Comparison of ENCODE assay signal across 10 cellular contexts in genomic region chrX:13077168-13077567, GRCh38. TPM values are rescaled to one million over a fixed set of nuclear protein-coding genes. Genes with fewer than 3 reads are reported as not detected.
DNase-seq lines count a peak whose midpoint lies in the region; ATAC-seq and TF ChIP-seq lines count a peak whose summit lies in the region.
"Had no signal": no experiment of that assay in that cellular context is flagged by ENCODE, and none has a peak within 500 bp of the region (broad histone marks: within the 10 kb centered on the region; RNA-seq: fewer than 3 reads in every experiment).

No MANE protein-coding gene starts in this region.

- no peak overlapping the region for H3K27ac ChIP-seq in fibroblast of lung (ENCODE audit: insufficient read depth, low read length)

- H3K4me2 ChIP-seq in fibroblast of lung (ENCODE audit: extremely low read depth, insufficient read depth, low read length): peak overlapping the region; percentile 25

- peaks cover 2% of the 10 kb centered on the region for H3K4me1 ChIP-seq in fibroblast of lung (ENCODE audit: control insufficient read depth, extremely low read depth, insufficient read depth, low read length)

- no peak for TF ChIP-seq CTCF in fibroblast of lung (conservative IDR thresholded peaks at IDR 0.05 in 1 of 2, IDR thresholded peaks at IDR 0.05 in 1 of 2; ENCODE audit: low read depth in 1 of 2, low read length in 2 of 2)

- no peaks in the 10 kb centered on the region for H3K27me3 ChIP-seq in fibroblast of lung (ENCODE audit: control insufficient read depth, insufficient read depth, low read length)

- DNase-seq in stimulated activated naive CD4-positive, alpha-beta T cell treated with Interleukin-2 at 50 U/mL for 16 hours (lab: John Stamatoyannopoulos, UW): peak; percentile 6
- no peak for DNase-seq in stimulated activated naive CD4-positive, alpha-beta T cell (lab: John Stamatoyannopoulos, UW)
- DNase-seq in activated CD4-positive, alpha-beta T cell treated with anti-CD3 and anti-CD28 coated beads for 48 hours: peak; percentile 61
- DNase-seq in fibroblast of lung (ENCODE audit: low read depth in 2 of 2) (peak in 1 of 2 donors; percentile 37), posterior cingulate gyrus (no peak), NCI-H146 treated with DMSO at 0.1 percent for 48 hours (lab: John Stamatoyannopoulos, UW; ENCODE audit: unreplicated experiment) (no peak), hepatic stellate cell (ENCODE audit: low spot score) (no peak)

- H3K9me3 ChIP-seq in fibroblast of lung (ENCODE audit: control insufficient read depth, insufficient read depth, low read depth, low read length): no peaks in the 10 kb centered on the region

- no peak overlapping the region for H3K9ac ChIP-seq in fibroblast of lung (ENCODE audit: insufficient read depth, low read length)

- H3K4me3 ChIP-seq in fibroblast of lung (replicated peaks in 1 of 4; ENCODE audit: control extremely low read depth in 1 of 4, insufficient read depth in 1 of 4, low read depth in 3 of 4, low read length in 4 of 4): no peak overlapping the region

- no peaks in the 10 kb centered on the region for H4K20me1 ChIP-seq in fibroblast of lung (ENCODE audit: control insufficient read depth, extremely low read depth, insufficient read depth, low read length)

- no peak overlapping the region for H2AFZ ChIP-seq in fibroblast of lung (ENCODE audit: low read length)

- intact Hi-C loops in posterior cingulate gyrus (cut with DNase I): no loop called here

- H3K36me3 ChIP-seq in fibroblast of lung (ENCODE audit: control insufficient read depth, insufficient read depth, low read length): no peaks in the 10 kb centered on the region

- ATAC-seq in GM19463 (IDR thresholded peaks at IDR 0.05; ENCODE audit: unreplicated experiment): no peak

- H3K79me2 ChIP-seq in fibroblast of lung (ENCODE audit: control insufficient read depth, insufficient read depth, low read length): no peaks in the 10 kb centered on the region

RNA-seq across cellular contexts. Expression of gene FAM9C, which starts 32.7 kb away (rescaled TPM):
- under 0.01 and 0.26 TPM in 2 replicates for total RNA-seq in fibroblast of lung
- 0.01 and 0.02 TPM in 2 replicates for polyA plus RNA-seq in fibroblast of lung
- polyA plus RNA-seq in fibroblast of lung (2012): not detected in 2 replicates
- not detected in 2 replicates for polyA minus RNA-seq in fibroblast of lung (ENCODE audit: low replicate concordance)
- total RNA-seq: activated CD8-positive, alpha-beta memory T cell treated with anti-CD3 and anti-CD28 coated beads for 36 hours; NCI-H460 had no signal

Comparison
In these comparisons a context has a peak if more than half of its experiments do, and no peak if none do; other contexts are left out.
1. DNase-seq: peak in stimulated activated naive CD4-positive, alpha-beta T cell treated with Interleukin-2 at 50 U/mL for 16 hours (single experiment) and activated CD4-positive, alpha-beta T cell treated with anti-CD3 and anti-CD28 coated beads for 48 hours (single experiment); none in stimulated activated naive CD4-positive, alpha-beta T cell (0 of 6), posterior cingulate gyrus (0 of 10), NCI-H146 treated with DMSO at 0.1 percent for 48 hours (single experiment) and hepatic stellate cell (single experiment).